ENCODE assay signal across 1 cellular context in the genomic region with DNA sequence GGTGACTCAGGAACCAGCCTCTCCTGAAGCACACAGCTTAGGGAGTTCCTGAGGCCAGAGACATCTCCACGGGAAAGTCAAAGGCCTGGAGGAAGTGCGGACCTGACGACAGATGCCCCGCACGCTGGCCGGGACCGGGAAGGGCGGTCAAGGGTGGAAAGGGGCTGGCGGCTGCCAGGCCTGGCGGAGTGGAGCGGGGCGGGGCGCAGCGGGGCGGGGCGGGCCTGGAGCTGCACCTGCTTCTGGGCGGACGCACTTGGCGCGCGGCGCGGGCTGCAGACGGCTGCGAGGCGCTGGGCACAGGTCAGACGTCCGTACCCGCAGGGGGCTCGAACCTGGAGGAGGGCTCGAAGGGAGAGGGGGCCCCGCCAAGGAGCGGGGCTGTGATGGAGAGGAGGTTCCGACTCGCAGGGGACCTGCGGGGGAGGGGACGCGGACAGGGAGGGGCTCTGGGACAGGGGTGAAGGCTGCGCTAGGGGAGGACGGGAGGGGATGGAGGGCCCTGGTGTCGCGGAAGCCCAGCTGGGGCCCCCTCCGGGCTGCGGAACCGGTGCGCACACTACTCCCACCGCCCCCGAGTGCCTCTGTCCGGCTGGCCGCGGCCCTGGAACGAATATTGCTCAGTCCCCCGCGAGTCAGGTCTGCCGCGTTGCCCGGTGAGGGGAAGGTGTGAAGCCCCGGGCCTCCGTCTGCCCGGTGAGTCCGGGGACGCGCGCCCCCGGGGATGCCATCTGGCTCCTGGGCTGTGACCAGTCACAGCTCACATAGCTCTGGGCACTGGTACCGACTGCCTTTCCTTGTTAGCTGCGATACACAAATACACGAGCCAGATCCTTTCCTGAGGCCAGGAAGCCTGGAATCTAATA.
TF ChIP-seq lines count a peak whose summit lies in the region.

Gene TMEM45B, plus strand, starts transcription at position 253 of the 866 bp plus-strand sequence. CDS start 36,635 bp downstream, outside the sequence.

TF ChIP-seq in HepG2, 621 proteins besides CTCF, POLR2A, EP300 and RAD21 (continued from another document and continues in another):
- TF ChIP-seq, protein P1, sequence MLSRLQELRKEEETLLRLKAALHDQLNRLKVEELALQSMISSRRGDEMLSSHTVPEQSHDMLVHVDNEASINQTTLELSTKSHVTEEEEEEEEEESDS (CRISPR knock-in tag; IDR thresholded peaks at IDR 0.05; ENCODE audit: borderline replicate concordance) = no peak
- peak; percentile 28 for TF ChIP-seq HOXA3 (CRISPR knock-in tag; IDR thresholded peaks at IDR 0.05)
- TF ChIP-seq SP5 (CRISPR knock-in tag; IDR thresholded peaks at IDR 0.05; ENCODE audit: borderline replicate concordance, low read depth) = peak; percentile 73
- TF ChIP-seq ZNF644 (CRISPR knock-in tag; IDR thresholded peaks at IDR 0.05; ENCODE audit: low read depth) = no peak
- peak; percentile 81; the same call in 1 of the 2 replicates for TF ChIP-seq ZNF772 (CRISPR knock-in tag; IDR thresholded peaks at IDR 0.05)
- no peak for TF ChIP-seq KIAA2018 (CRISPR knock-in tag; IDR thresholded peaks at IDR 0.05; ENCODE audit: borderline replicate concordance)
- TF ChIP-seq IRX3 (CRISPR knock-in tag; IDR thresholded peaks at IDR 0.05; ENCODE audit: borderline replicate concordance, low read depth) = no peak
- TF ChIP-seq ZNF354B (CRISPR knock-in tag; IDR thresholded peaks at IDR 0.05) = no peak
- no peak for TF ChIP-seq NR1H2 (CRISPR knock-in tag; IDR thresholded peaks at IDR 0.05; ENCODE audit: borderline replicate concordance, low read depth)
- no peak for TF ChIP-seq DR1 (CRISPR knock-in tag; IDR thresholded peaks at IDR 0.05)
- TF ChIP-seq GLI4 (CRISPR knock-in tag; IDR thresholded peaks at IDR 0.05; ENCODE audit: borderline replicate concordance) = no peak
- no peak for TF ChIP-seq AFF4 (CRISPR knock-in tag; IDR thresholded peaks at IDR 0.05)
- TF ChIP-seq HMG20A (CRISPR knock-in tag; IDR thresholded peaks at IDR 0.05; ENCODE audit: borderline replicate concordance) = no peak
- no peak for TF ChIP-seq PTBP1 (IDR thresholded peaks at IDR 0.05; ENCODE audit: low read depth, low read length, poor library complexity, severe bottlenecking)
- TF ChIP-seq XRCC5 (optimal IDR thresholded peaks at IDR 0.05; ENCODE audit: low read length) = no peak
- TF ChIP-seq SMAD9 (CRISPR knock-in tag; IDR thresholded peaks at IDR 0.05) = no peak
- no peak for TF ChIP-seq SNAPC4 (CRISPR knock-in tag; IDR thresholded peaks at IDR 0.05)
- no peak for TF ChIP-seq REST (IDR thresholded peaks at IDR 0.05; ENCODE audit: borderline replicate concordance in 1 of 2, low read depth in 1 of 2, low read length in 2 of 2)
- TF ChIP-seq YEATS4 (CRISPR knock-in tag; IDR thresholded peaks at IDR 0.05; ENCODE audit: borderline replicate concordance) = peak; percentile 38; the same call in 1 of the 2 replicates
- TF ChIP-seq, protein P2, sequence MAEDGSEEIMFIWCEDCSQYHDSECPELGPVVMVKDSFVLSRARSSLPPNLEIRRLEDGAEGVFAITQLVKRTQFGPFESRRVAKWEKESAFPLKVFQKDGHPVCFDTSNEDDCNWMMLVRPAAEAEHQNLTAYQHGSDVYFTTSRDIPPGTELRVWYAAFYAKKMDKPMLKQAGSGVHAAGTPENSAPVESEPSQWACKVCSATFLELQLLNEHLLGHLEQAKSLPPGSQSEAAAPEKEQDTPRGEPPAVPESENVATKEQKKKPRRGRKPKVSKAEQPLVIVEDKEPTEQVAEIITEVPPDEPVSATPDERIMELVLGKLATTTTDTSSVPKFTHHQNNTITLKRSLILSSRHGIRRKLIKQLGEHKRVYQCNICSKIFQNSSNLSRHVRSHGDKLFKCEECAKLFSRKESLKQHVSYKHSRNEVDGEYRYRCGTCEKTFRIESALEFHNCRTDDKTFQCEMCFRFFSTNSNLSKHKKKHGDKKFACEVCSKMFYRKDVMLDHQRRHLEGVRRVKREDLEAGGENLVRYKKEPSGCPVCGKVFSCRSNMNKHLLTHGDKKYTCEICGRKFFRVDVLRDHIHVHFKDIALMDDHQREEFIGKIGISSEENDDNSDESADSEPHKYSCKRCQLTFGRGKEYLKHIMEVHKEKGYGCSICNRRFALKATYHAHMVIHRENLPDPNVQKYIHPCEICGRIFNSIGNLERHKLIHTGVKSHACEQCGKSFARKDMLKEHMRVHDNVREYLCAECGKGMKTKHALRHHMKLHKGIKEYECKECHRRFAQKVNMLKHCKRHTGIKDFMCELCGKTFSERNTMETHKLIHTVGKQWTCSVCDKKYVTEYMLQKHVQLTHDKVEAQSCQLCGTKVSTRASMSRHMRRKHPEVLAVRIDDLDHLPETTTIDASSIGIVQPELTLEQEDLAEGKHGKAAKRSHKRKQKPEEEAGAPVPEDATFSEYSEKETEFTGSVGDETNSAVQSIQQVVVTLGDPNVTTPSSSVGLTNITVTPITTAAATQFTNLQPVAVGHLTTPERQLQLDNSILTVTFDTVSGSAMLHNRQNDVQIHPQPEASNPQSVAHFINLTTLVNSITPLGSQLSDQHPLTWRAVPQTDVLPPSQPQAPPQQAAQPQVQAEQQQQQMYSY (CRISPR knock-in tag; IDR thresholded peaks at IDR 0.05) = no peak
- TF ChIP-seq NFE2L2 (IDR thresholded peaks at IDR 0.05; ENCODE audit: low read length) = no peak
- no peak for TF ChIP-seq SOX6 (IDR thresholded peaks at IDR 0.05)
- no peak for TF ChIP-seq SOX6 (CRISPR knock-in tag; IDR thresholded peaks at IDR 0.05)
